Comparison of ENCODE assay signal across 11 cellular contexts in genomic region chr9:23537192-23538059, GRCh38.
DNase-seq lines count a peak whose midpoint lies in the region; ATAC-seq and TF ChIP-seq lines count a peak whose summit lies in the region.
"Had no signal": no experiment of that assay in that cellular context is flagged by ENCODE, and none has a peak within 500 bp of the region (broad histone marks: within the 10 kb centered on the region; RNA-seq: fewer than 3 reads in every experiment).

No MANE protein-coding gene starts in this region.

- H3K4me3 Mint-ChIP-seq in natural killer cell treated with Interleukin-12 subunit alpha and Interleukin-12 subunit beta and Interleukin-15 and Interleukin-18, amount 100 ng/mL, for 72 hours, result no peak overlapping the region

- peak; percentile 53 for DNase-seq in NCI-H146 (lab: John Stamatoyannopoulos, UW)
- DNase-seq in adipocyte (ENCODE audit: low read depth), result no peak
- DNase-seq in iPS-NIHi7 (ENCODE audit: extremely low spot score), result peak; percentile 27
- no peak for DNase-seq in sciatic nerve (ENCODE audit: low spot score)
- DNase-seq in natural killer cell treated with Interleukin-12 subunit alpha and Interleukin-12 subunit beta and Interleukin-15 and Interleukin-18, amount 100 ng/mL, for 72 hours (ENCODE audit: low spot score), result no peak
- no peak for DNase-seq in ascending aorta (ENCODE audit: low spot score in 2 of 2)
- DNase-seq: caudate nucleus, KG1, NCI-H774 had no signal

- H3K9ac ChIP-seq in adipocyte (ENCODE audit: low read length), result no peak overlapping the region

- H3K9me3 Mint-ChIP-seq in natural killer cell treated with Interleukin-12 subunit alpha and Interleukin-12 subunit beta and Interleukin-15 and Interleukin-18, amount 100 ng/mL, for 72 hours, result peaks cover 11% of the 10 kb centered on the region

- intact Hi-C loops in sciatic nerve (cut with DNase I), result no loop called here
- intact Hi-C loops in ascending aorta (cut with DNase I), result no loop called here

- no peak for TF ChIP-seq CTCF in ascending aorta (IDR thresholded peaks at IDR 0.05)

- no peaks in the 10 kb centered on the region for H3K36me3 Mint-ChIP-seq in natural killer cell treated with Interleukin-12 subunit alpha and Interleukin-12 subunit beta and Interleukin-15 and Interleukin-18, amount 100 ng/mL, for 72 hours

- no peaks in the 10 kb centered on the region for H3K4me1 Mint-ChIP-seq in natural killer cell treated with Interleukin-12 subunit alpha and Interleukin-12 subunit beta and Interleukin-15 and Interleukin-18, amount 100 ng/mL, for 72 hours (ENCODE audit: low read depth in 2 of 2)

- H3K36me3 ChIP-seq in adipocyte (ENCODE audit: control insufficient read depth, insufficient read depth, low read length, severe bottlenecking) (no peaks in the 10 kb centered on the region), ascending aorta (no peaks in the 10 kb centered on the region)

- H3K27ac Mint-ChIP-seq in natural killer cell treated with Interleukin-12 subunit alpha and Interleukin-12 subunit beta and Interleukin-15 and Interleukin-18, amount 100 ng/mL, for 72 hours, result no peak overlapping the region

- ATAC-seq in sciatic nerve (peak; percentile 13), SK-N-SH treated with all-trans-retinoic acid at 6 μM for 48 hours (no peak), HG03139 (IDR thresholded peaks at IDR 0.05; ENCODE audit: unreplicated experiment) (no peak)
- ATAC-seq in natural killer cell treated with Interleukin-12 subunit alpha and Interleukin-12 subunit beta and Interleukin-15 and Interleukin-18, amount 100 ng/mL, for 72 hours, result no peak

- H3K4me3 ChIP-seq in adipocyte (ENCODE audit: low read length), result peak overlapping the region; percentile 71
- H3K4me3 ChIP-seq in ascending aorta, result peak overlapping the region in 1 of 2 donors; percentile 3

- H3K27me3 ChIP-seq in adipocyte (replicated peaks; ENCODE audit: control insufficient read depth, insufficient read depth, low read length) (peaks cover 7% of the 10 kb centered on the region), ascending aorta (no peaks in the 10 kb centered on the region)

- H3K9me3 ChIP-seq in adipocyte (ENCODE audit: control insufficient read depth, low read length) (no peaks in the 10 kb centered on the region), ascending aorta (no peaks in the 10 kb centered on the region)

- no peaks in the 10 kb centered on the region for H3K27me3 Mint-ChIP-seq in natural killer cell treated with Interleukin-12 subunit alpha and Interleukin-12 subunit beta and Interleukin-15 and Interleukin-18, amount 100 ng/mL, for 72 hours

- H3K4me1 ChIP-seq in adipocyte (ENCODE audit: control insufficient read depth, insufficient read depth, low read length), result peaks cover 17% of the 10 kb centered on the region
- H3K4me1 ChIP-seq in ascending aorta, result no peaks in the 10 kb centered on the region

- H3K27ac ChIP-seq in ascending aorta, result no peak overlapping the region

TF ChIP-seq in SK-N-SH treated with all-trans-retinoic acid at 6 μM for 48 hours, 23 proteins besides CTCF, POLR2A, EP300 and RAD21:
- TF ChIP-seq OSR1 (CRISPR knock-in tag; IDR thresholded peaks at IDR 0.05) (no peak), CREB5 (CRISPR knock-in tag; IDR thresholded peaks at IDR 0.05; ENCODE audit: low read depth) (no peak), ZNF8 (CRISPR knock-in tag; IDR thresholded peaks at IDR 0.05) (no peak), CSRNP3 (CRISPR knock-in tag; IDR thresholded peaks at IDR 0.05) (no peak), ZNF565 (CRISPR knock-in tag; conservative IDR thresholded peaks at IDR 0.05; ENCODE audit: low read depth) (no peak), ZFP30 (CRISPR knock-in tag; IDR thresholded peaks at IDR 0.05) (no peak), GLIS3 (CRISPR knock-in tag; IDR thresholded peaks at IDR 0.05) (no peak), ZFP3 (CRISPR knock-in tag; IDR thresholded peaks at IDR 0.05) (no peak), ZNF70 (CRISPR knock-in tag; IDR thresholded peaks at IDR 0.05) (no peak)
- TF ChIP-seq, protein P1, sequence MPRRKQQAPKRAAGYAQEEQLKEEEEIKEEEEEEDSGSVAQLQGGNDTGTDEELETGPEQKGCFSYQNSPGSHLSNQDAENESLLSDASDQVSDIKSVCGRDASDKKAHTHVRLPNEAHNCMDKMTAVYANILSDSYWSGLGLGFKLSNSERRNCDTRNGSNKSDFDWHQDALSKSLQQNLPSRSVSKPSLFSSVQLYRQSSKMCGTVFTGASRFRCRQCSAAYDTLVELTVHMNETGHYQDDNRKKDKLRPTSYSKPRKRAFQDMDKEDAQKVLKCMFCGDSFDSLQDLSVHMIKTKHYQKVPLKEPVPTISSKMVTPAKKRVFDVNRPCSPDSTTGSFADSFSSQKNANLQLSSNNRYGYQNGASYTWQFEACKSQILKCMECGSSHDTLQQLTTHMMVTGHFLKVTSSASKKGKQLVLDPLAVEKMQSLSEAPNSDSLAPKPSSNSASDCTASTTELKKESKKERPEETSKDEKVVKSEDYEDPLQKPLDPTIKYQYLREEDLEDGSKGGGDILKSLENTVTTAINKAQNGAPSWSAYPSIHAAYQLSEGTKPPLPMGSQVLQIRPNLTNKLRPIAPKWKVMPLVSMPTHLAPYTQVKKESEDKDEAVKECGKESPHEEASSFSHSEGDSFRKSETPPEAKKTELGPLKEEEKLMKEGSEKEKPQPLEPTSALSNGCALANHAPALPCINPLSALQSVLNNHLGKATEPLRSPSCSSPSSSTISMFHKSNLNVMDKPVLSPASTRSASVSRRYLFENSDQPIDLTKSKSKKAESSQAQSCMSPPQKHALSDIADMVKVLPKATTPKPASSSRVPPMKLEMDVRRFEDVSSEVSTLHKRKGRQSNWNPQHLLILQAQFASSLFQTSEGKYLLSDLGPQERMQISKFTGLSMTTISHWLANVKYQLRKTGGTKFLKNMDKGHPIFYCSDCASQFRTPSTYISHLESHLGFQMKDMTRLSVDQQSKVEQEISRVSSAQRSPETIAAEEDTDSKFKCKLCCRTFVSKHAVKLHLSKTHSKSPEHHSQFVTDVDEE (CRISPR knock-in tag; IDR thresholded peaks at IDR 0.05), result no peak
- TF ChIP-seq, protein P2, sequence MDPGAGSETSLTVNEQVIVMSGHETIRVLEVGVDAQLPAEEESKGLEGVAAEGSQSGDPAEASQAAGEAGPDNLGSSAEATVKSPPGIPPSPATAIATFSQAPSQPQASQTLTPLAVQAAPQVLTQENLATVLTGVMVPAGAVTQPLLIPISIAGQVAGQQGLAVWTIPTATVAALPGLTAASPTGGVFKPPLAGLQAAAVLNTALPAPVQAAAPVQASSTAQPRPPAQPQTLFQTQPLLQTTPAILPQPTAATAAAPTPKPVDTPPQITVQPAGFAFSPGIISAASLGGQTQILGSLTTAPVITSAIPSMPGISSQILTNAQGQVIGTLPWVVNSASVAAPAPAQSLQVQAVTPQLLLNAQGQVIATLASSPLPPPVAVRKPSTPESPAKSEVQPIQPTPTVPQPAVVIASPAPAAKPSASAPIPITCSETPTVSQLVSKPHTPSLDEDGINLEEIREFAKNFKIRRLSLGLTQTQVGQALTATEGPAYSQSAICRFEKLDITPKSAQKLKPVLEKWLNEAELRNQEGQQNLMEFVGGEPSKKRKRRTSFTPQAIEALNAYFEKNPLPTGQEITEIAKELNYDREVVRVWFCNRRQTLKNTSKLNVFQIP (CRISPR knock-in tag; IDR thresholded peaks at IDR 0.05; ENCODE audit: borderline replicate concordance, low read depth), result no peak

Comparison
In these comparisons a context has a peak if more than half of its experiments do, and no peak if none do; other contexts are left out.
1. DNase-seq: peak in NCI-H146 (single experiment) and iPS-NIHi7 (single experiment); none in adipocyte (single experiment), sciatic nerve (single experiment), natural killer cell treated with Interleukin-12 subunit alpha and Interleukin-12 subunit beta and Interleukin-15 and Interleukin-18, amount 100 ng/mL, for 72 hours (single experiment) and ascending aorta (0 of 2).